Comparison of ENCODE assay signal across 17 cellular contexts in the genomic region with DNA sequence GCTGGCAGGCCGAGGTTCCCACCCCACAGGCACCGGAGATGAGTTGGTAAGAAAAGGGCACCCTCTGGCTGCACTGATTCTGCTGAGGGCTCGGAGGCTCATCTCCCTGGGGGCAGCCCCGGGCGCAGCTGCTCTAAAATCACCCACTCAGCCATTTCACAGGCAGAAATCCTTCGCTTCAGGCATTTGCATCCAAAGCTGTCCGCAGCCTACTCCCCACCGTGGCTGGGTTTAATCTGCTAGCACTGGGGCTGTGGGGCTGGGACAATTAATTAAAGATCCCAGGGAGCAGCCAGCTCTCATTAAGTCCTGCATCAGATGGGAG.
"Had no signal": no experiment of that assay in that cellular context is flagged by ENCODE, and none has a peak within 500 bp of the region (broad histone marks: within the 10 kb centered on the region; RNA-seq: fewer than 3 reads in every experiment).

No MANE protein-coding gene starts in this region.

- H3K4me1 Mint-ChIP-seq: immature natural killer cell; naive thymus-derived CD8-positive, alpha-beta T cell; stimulated activated naive CD8-positive, alpha-beta T cell treated with anti-CD3 and anti-CD28 coated beads, Interleukin-15, amount 100 ng/mL, for 72 hours had no signal

- H3K9me3 Mint-ChIP-seq: immature natural killer cell; stimulated activated naive CD8-positive, alpha-beta T cell treated with anti-CD3 and anti-CD28 coated beads, Interleukin-15, amount 100 ng/mL, for 72 hours had no signal

- DNase-seq: activated CD4-positive, alpha-beta T cell treated with anti-CD3 and anti-CD28 coated beads, Interleukin-2, amount 50 U/mL, for 4 hours; activated T-cell treated with anti-CD3 and anti-CD28 coated beads for 4 hours; caudate nucleus; immature natural killer cell; mesendoderm; naive thymus-derived CD8-positive, alpha-beta T cell; small intestine; stimulated activated CD4-positive, alpha-beta T cell treated with anti-CD3 and anti-CD28 coated beads, Interleukin-4, amount 100 ng/mL, for 1 hour; stimulated activated naive CD8-positive, alpha-beta T cell treated with anti-CD3 and anti-CD28 coated beads, Interleukin-15, amount 100 ng/mL, for 72 hours; trophoblast cell had no signal

- H3K4me3 ChIP-seq: dorsolateral prefrontal cortex, pancreas, right lobe of liver, suprapubic skin had no signal

- H3K9me3 ChIP-seq: neutrophil, pancreas, right lobe of liver, suprapubic skin had no signal

- H3K36me3 ChIP-seq: neutrophil, pancreas, right lobe of liver, suprapubic skin had no signal

- FAIRE-seq: colon, pancreas, small intestine had no signal

- H3K4me1 ChIP-seq: pancreas, right lobe of liver, suprapubic skin had no signal

- H3K36me3 Mint-ChIP-seq: activated naive CD8-positive, alpha-beta T cell; immature natural killer cell; naive thymus-derived CD8-positive, alpha-beta T cell had no signal

- H3K27me3 ChIP-seq: pancreas, right lobe of liver had no signal

- H3K4me3 Mint-ChIP-seq: activated naive CD8-positive, alpha-beta T cell; immature natural killer cell; naive thymus-derived CD8-positive, alpha-beta T cell; stimulated activated naive CD8-positive, alpha-beta T cell treated with anti-CD3 and anti-CD28 coated beads, Interleukin-15, amount 100 ng/mL, for 72 hours had no signal

- H3K27ac Mint-ChIP-seq: activated naive CD8-positive, alpha-beta T cell; immature natural killer cell had no signal

- ATAC-seq: naive thymus-derived CD8-positive, alpha-beta T cell; pancreas; stimulated activated naive CD8-positive, alpha-beta T cell treated with anti-CD3 and anti-CD28 coated beads, Interleukin-15, amount 100 ng/mL, for 72 hours had no signal

- H3K27ac ChIP-seq: dorsolateral prefrontal cortex, neutrophil, pancreas, right lobe of liver, suprapubic skin had no signal
